ENCODE assay signal across 10 cellular contexts in the genomic region with DNA sequence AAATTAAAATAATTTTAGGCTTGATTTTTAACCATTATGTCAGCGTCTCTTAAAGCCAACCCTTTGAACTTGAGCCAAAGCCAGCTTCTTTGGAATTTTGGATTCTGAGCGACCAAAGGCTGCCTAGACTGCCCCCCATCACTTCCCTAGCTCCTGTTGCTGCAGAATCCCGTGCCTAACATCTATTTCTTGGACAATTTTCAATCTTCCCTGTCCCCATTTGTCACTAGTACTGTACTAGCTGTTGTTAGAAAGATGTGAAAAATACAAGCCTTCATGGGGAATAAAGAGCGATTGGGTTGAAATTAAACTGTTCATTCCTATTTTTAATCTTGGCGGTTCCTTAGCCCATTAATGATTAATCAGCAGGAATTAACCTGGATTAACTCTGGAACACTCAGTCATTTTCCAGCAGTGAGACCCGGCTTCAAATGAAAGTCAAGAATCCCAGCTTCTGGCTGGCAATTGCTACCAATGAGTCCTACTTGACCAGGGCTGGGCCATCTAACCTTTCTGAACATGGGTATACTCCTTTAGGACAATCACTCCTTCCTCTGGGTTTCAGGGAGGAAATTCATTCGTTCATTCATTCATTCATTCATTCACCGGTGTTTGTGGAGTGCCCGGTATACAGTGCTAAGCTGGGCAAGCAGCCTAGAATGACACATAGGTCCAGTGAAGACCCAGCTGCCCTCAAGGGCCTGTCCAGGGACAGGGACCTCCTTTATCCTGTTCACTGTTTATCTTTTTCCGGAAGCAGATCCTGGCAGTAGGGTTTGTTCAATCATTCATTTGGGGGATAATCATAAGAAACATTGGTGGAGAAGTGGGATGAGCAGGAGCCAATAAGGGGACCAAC.
DNase-seq lines count a peak whose midpoint lies in the region; ATAC-seq and TF ChIP-seq lines count a peak whose summit lies in the region.
"Had no signal": no experiment of that assay in that cellular context is flagged by ENCODE, and none has a peak within 500 bp of the region (broad histone marks: within the 10 kb centered on the region; RNA-seq: fewer than 3 reads in every experiment).

No MANE protein-coding gene starts in this region.

- ATAC-seq in activated naive CD8-positive, alpha-beta T cell treated with anti-CD3 and anti-CD28 coated beads, Interleukin-2, amount 50 U/mL, for 24 hours: no peak
- no peak for ATAC-seq in memory B cell (ENCODE audit: low read depth)
- no peak for ATAC-seq in HG02884 (IDR thresholded peaks at IDR 0.05; ENCODE audit: unreplicated experiment)
- no peak for ATAC-seq in HG03565 (IDR thresholded peaks at IDR 0.05; ENCODE audit: unreplicated experiment)

- H3K27me3 ChIP-seq in BLaER1 (no peaks in the 10 kb centered on the region), DOHH2 (ENCODE audit: control insufficient read depth, low read length) (peaks cover 32% of the 10 kb centered on the region)

- H3K79me2 ChIP-seq in DOHH2 (ENCODE audit: control insufficient read depth, low read length): peaks cover 24% of the 10 kb centered on the region

- no peaks in the 10 kb centered on the region for H3F3A ChIP-seq in DOHH2 (ENCODE audit: control insufficient read depth, insufficient read depth)

- H3K4me3 ChIP-seq in BLaER1: no peak overlapping the region
- H3K4me3 ChIP-seq in DOHH2 (ENCODE audit: low read length): peak overlapping the region; percentile 76

- H3K4me3 Mint-ChIP-seq in activated naive CD8-positive, alpha-beta T cell treated with anti-CD3 and anti-CD28 coated beads, Interleukin-2, amount 50 U/mL, for 24 hours: peak overlapping the region; percentile 44
- H3K4me3 Mint-ChIP-seq in memory B cell: peak overlapping the region; percentile 63

- H4K20me1 ChIP-seq in BLaER1: peaks cover 27% of the 10 kb centered on the region
- peaks cover 8% of the 10 kb centered on the region for H4K20me1 ChIP-seq in DOHH2 (ENCODE audit: control insufficient read depth, insufficient read depth, low read depth, low read length)

- H3K9me2 ChIP-seq in DOHH2 (replicated peaks; ENCODE audit: control insufficient read depth, low read length): no peaks in the 10 kb centered on the region

- H3K9me3 ChIP-seq in BLaER1: no peaks in the 10 kb centered on the region
- no peaks in the 10 kb centered on the region for H3K9me3 ChIP-seq in DOHH2 (ENCODE audit: control insufficient read depth, insufficient read depth, low read length)

- peaks cover 32% of the 10 kb centered on the region for H3K4me1 ChIP-seq in BLaER1
- H3K4me1 ChIP-seq in DOHH2 (ENCODE audit: control insufficient read depth, low read length): peaks cover 20% of the 10 kb centered on the region

- TF ChIP-seq CTCF in DOHH2 (IDR thresholded peaks at IDR 0.05; ENCODE audit: low read depth, low read length, poor library complexity, severe bottlenecking): no peak

- H3K27me3 Mint-ChIP-seq in activated naive CD8-positive, alpha-beta T cell treated with anti-CD3 and anti-CD28 coated beads, Interleukin-2, amount 50 U/mL, for 24 hours: peaks cover 37% of the 10 kb centered on the region
- peaks cover 23% of the 10 kb centered on the region for H3K27me3 Mint-ChIP-seq in memory B cell

- no peak overlapping the region for H3K9ac ChIP-seq in BLaER1

- no peak for DNase-seq in activated naive CD8-positive, alpha-beta T cell treated with anti-CD3 and anti-CD28 coated beads, Interleukin-2, amount 50 U/mL, for 24 hours
- DNase-seq in memory B cell (ENCODE audit: low spot score in 2 of 2) (no peak), NCI-H2171 treated with DMSO at 0.1 percent for 48 hours (lab: John Stamatoyannopoulos, UW) (no peak), CD1c-positive myeloid dendritic cell (ENCODE audit: extremely low spot score) (no peak)
- DNase-seq: heart right ventricle, NCI-H1092 treated with DMSO at 0.1 percent for 48 hours had no signal

- H3K36me3 Mint-ChIP-seq in activated naive CD8-positive, alpha-beta T cell treated with anti-CD3 and anti-CD28 coated beads, Interleukin-2, amount 50 U/mL, for 24 hours (ENCODE audit: low read depth): peaks cover 4% of the 10 kb centered on the region
- H3K36me3 Mint-ChIP-seq in memory B cell: no peaks in the 10 kb centered on the region

- no peak overlapping the region for H3K27ac ChIP-seq in BLaER1
- H3K27ac ChIP-seq in DOHH2 (ENCODE audit: low read depth, low read length): no peak overlapping the region

- H3K27ac Mint-ChIP-seq in activated naive CD8-positive, alpha-beta T cell treated with anti-CD3 and anti-CD28 coated beads, Interleukin-2, amount 50 U/mL, for 24 hours: no peak overlapping the region
- no peak overlapping the region for H3K27ac Mint-ChIP-seq in memory B cell

- peaks cover 10% of the 10 kb centered on the region for H3K36me3 ChIP-seq in BLaER1
- peaks cover 15% of the 10 kb centered on the region for H3K36me3 ChIP-seq in DOHH2 (ENCODE audit: control insufficient read depth, low read length)

- no peaks in the 10 kb centered on the region for H3K9me3 Mint-ChIP-seq in activated naive CD8-positive, alpha-beta T cell treated with anti-CD3 and anti-CD28 coated beads, Interleukin-2, amount 50 U/mL, for 24 hours
- H3K9me3 Mint-ChIP-seq in memory B cell: peaks cover 6% of the 10 kb centered on the region

- H3K4me1 Mint-ChIP-seq in activated naive CD8-positive, alpha-beta T cell treated with anti-CD3 and anti-CD28 coated beads, Interleukin-2, amount 50 U/mL, for 24 hours: peaks cover 22% of the 10 kb centered on the region
- peaks cover 7% of the 10 kb centered on the region for H3K4me1 Mint-ChIP-seq in memory B cell

- H3K4me2 ChIP-seq in BLaER1 (peak overlapping the region; percentile 56), DOHH2 (ENCODE audit: low read length) (peak overlapping the region; percentile 70)
